ENCODE assay signal across 2 cellular contexts in the genomic region with DNA sequence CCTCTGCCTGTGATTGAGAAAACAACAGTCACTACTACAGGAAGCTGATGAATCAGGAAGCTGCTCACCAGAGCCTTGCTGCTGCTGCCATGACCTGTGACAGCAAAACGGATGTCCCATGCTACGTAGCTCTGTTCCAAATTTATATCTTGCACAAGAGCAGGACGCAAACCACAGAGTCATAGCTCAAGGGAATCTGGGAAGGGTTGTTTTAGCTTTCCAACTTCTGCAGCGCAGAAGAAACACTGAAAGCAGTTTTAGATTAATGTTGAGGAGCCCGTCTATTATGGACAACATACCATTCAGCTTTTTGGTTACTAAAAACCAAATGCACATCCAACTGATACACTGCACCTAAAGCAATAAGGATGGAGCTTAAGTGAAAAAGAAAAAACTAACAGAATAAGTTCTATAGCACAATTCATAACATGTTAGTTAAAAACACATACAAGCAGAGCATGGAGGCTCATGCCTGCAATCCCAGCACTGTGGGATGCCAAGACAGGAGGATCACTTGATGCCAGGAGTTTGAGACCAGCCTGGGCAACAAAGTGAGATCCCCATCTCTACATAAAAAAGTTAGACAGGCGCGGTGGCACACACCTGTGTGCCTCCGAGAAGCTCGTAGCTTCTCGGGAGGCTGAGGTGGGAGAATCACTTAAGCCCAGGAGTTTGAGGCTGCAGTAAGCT.
TF ChIP-seq lines count a peak whose summit lies in the region.

No MANE protein-coding gene starts in this region.

TF ChIP-seq in HCT116, 20 proteins besides CTCF, POLR2A, EP300 and RAD21 (continued from another document):
- TF ChIP-seq, protein P1, sequence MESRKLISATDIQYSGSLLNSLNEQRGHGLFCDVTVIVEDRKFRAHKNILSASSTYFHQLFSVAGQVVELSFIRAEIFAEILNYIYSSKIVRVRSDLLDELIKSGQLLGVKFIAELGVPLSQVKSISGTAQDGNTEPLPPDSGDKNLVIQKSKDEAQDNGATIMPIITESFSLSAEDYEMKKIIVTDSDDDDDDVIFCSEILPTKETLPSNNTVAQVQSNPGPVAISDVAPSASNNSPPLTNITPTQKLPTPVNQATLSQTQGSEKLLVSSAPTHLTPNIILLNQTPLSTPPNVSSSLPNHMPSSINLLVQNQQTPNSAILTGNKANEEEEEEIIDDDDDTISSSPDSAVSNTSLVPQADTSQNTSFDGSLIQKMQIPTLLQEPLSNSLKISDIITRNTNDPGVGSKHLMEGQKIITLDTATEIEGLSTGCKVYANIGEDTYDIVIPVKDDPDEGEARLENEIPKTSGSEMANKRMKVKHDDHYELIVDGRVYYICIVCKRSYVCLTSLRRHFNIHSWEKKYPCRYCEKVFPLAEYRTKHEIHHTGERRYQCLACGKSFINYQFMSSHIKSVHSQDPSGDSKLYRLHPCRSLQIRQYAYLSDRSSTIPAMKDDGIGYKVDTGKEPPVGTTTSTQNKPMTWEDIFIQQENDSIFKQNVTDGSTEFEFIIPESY (IDR thresholded peaks at IDR 0.05; ENCODE audit: extremely low read depth, insufficient replicate concordance, low read length) = no peak
- TF ChIP-seq, protein P2, sequence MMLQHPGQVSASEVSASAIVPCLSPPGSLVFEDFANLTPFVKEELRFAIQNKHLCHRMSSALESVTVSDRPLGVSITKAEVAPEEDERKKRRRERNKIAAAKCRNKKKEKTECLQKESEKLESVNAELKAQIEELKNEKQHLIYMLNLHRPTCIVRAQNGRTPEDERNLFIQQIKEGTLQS (IDR thresholded peaks at IDR 0.05) = no peak

TF ChIP-seq in SK-N-SH, 30 proteins besides CTCF, POLR2A, EP300 and RAD21 (continued from another document):
- TF ChIP-seq, protein P3, sequence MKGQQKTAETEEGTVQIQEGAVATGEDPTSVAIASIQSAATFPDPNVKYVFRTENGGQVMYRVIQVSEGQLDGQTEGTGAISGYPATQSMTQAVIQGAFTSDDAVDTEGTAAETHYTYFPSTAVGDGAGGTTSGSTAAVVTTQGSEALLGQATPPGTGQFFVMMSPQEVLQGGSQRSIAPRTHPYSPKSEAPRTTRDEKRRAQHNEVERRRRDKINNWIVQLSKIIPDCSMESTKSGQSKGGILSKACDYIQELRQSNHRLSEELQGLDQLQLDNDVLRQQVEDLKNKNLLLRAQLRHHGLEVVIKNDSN (IDR thresholded peaks at IDR 0.05; ENCODE audit: borderline replicate concordance, low read depth) = no peak
- TF ChIP-seq, protein P4, sequence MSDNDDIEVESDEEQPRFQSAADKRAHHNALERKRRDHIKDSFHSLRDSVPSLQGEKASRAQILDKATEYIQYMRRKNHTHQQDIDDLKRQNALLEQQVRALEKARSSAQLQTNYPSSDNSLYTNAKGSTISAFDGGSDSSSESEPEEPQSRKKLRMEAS (IDR thresholded peaks at IDR 0.05; ENCODE audit: low read depth) = no peak
- TF ChIP-seq POLR2AphosphoS5 (IDR thresholded peaks at IDR 0.05; ENCODE audit: low read depth, low read length) = no peak
- TF ChIP-seq SIN3A (IDR thresholded peaks at IDR 0.05; ENCODE audit: borderline replicate concordance, low read depth, low read length) = no peak
